ENCODE assay signal across 1 cellular context in the genomic region with DNA sequence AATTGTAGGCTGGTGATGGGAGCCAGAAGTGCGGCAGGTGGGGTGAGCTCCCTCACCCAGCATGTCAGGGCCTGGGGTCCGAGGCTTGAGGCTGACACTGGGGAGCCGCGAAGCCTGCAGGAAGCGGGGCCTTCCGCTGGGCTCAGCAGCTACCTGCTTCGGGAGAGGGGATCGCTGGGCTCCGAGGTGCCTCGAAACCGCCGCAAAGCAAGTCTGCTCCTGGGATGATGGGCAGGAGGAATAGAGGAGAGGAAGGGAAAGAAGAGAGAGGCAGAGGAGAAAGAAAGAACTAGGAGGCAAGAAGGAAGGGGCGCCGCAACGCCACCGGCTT.
TF ChIP-seq lines count a peak whose summit lies in the region.

No MANE protein-coding gene starts in this region.

TF ChIP-seq in WTC11, 78 proteins besides CTCF, POLR2A, EP300 and RAD21 (continued from another document):
- TF ChIP-seq EMX1 (CRISPR knock-in tag; IDR thresholded peaks at IDR 0.05) (no peak), CBFB (CRISPR knock-in tag; IDR thresholded peaks at IDR 0.05; ENCODE audit: low read depth) (no peak), RELA (CRISPR knock-in tag; IDR thresholded peaks at IDR 0.05; ENCODE audit: borderline replicate concordance) (no peak), CREB1 (CRISPR knock-in tag; IDR thresholded peaks at IDR 0.05) (no peak), GTF2I (CRISPR knock-in tag; conservative IDR thresholded peaks at IDR 0.05) (no peak), GRHL2 (CRISPR knock-in tag; IDR thresholded peaks at IDR 0.05; ENCODE audit: insufficient replicate concordance, severe bottlenecking) (no peak)
- TF ChIP-seq, protein P1, sequence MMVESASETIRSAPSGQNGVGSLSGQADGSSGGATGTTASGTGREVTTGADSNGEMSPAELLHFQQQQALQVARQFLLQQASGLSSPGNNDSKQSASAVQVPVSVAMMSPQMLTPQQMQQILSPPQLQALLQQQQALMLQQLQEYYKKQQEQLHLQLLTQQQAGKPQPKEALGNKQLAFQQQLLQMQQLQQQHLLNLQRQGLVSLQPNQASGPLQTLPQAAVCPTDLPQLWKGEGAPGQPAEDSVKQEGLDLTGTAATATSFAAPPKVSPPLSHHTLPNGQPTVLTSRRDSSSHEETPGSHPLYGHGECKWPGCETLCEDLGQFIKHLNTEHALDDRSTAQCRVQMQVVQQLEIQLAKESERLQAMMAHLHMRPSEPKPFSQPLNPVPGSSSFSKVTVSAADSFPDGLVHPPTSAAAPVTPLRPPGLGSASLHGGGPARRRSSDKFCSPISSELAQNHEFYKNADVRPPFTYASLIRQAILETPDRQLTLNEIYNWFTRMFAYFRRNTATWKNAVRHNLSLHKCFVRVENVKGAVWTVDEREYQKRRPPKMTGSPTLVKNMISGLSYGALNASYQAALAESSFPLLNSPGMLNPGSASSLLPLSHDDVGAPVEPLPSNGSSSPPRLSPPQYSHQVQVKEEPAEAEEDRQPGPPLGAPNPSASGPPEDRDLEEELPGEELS (CRISPR knock-in tag; IDR thresholded peaks at IDR 0.05): no peak
- TF ChIP-seq, protein P2, sequence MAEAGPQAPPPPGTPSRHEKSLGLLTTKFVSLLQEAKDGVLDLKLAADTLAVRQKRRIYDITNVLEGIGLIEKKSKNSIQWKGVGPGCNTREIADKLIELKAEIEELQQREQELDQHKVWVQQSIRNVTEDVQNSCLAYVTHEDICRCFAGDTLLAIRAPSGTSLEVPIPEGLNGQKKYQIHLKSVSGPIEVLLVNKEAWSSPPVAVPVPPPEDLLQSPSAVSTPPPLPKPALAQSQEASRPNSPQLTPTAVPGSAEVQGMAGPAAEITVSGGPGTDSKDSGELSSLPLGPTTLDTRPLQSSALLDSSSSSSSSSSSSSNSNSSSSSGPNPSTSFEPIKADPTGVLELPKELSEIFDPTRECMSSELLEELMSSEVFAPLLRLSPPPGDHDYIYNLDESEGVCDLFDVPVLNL (CRISPR knock-in tag; IDR thresholded peaks at IDR 0.05; ENCODE audit: borderline replicate concordance, low read depth): no peak
- TF ChIP-seq, protein P3, sequence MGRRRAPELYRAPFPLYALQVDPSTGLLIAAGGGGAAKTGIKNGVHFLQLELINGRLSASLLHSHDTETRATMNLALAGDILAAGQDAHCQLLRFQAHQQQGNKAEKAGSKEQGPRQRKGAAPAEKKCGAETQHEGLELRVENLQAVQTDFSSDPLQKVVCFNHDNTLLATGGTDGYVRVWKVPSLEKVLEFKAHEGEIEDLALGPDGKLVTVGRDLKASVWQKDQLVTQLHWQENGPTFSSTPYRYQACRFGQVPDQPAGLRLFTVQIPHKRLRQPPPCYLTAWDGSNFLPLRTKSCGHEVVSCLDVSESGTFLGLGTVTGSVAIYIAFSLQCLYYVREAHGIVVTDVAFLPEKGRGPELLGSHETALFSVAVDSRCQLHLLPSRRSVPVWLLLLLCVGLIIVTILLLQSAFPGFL (CRISPR knock-in tag; IDR thresholded peaks at IDR 0.05; ENCODE audit: borderline replicate concordance): no peak
